In genomic region chr12:53219116-53219955, GRCh38 we compare ENCODE assay signal across 8 cellular contexts. TPM values are rescaled to one million over a fixed set of nuclear protein-coding genes. Genes with fewer than 3 reads are reported as not detected.
DNase-seq lines count a peak whose midpoint lies in the region; ATAC-seq, FAIRE-seq and TF ChIP-seq lines count a peak whose summit lies in the region.

No MANE protein-coding gene starts in this region.

- TSS peak; percentile 43 for BruUV-seq in HCT116 (replicated peaks; lab: Mats Ljungman, UMichigan)

- peak overlapping the region; percentile 90 for H3K27ac Mint-ChIP-seq in T-helper 2 cell treated with Interferon-gamma antibody and Interleukin-4, amounts not matched to agents 5 μg/mL and 100 μg/mL, for 36 hours

- POLR2A ChIA-PET in HCT116 (lab: Charles Lee): interaction anchor here (0.6 to 2.5 kb wide), 5 partner anchors 11 to 146 kb away, joined by 3 to 7 read pairs (median 3); no protein-coding TSS in a partner anchor

- peaks cover 0 to 2% of the 10 kb centered on the region in 2 experiments; a peak in 1 of 4 replicates for H3K36me3 ChIP-seq in HCT116 (ENCODE audit: control insufficient read depth in 1 of 2, insufficient read depth in 2 of 2, low read length in 2 of 2)
- H3K36me3 ChIP-seq in bronchial epithelial cell (ENCODE audit: control insufficient read depth, insufficient read depth, low read length): peaks cover 27% of the 10 kb centered on the region
- H3K36me3 ChIP-seq in lower lobe of right lung: peaks cover 12% of the 10 kb centered on the region

- intact Hi-C loops in HCT116 (cut with micrococcal nuclease) (loop anchor here (1.0 kb wide), 1 partner anchor 49 kb away; the partner anchor contains the start of gene ESPL1), lower lobe of right lung (cut with DNase I) (no loop called here)

- ATAC-seq in HCT116 (no peak), lower lobe of right lung (no peak), GM19452 (IDR thresholded peaks at IDR 0.05; ENCODE audit: unreplicated experiment) (no peak)

- H3K4me1 ChIP-seq in HCT116 (ENCODE audit: control insufficient read depth in 1 of 2, insufficient read depth in 2 of 2, low read length in 2 of 2) (peaks cover 44 to 72% of the 10 kb centered on the region in 2 experiments), lower lobe of right lung (peaks cover 78% of the 10 kb centered on the region)

- H3K27me3 ChIP-seq in HCT116 (ENCODE audit: insufficient read depth, low read length): no peaks in the 10 kb centered on the region
- H3K27me3 ChIP-seq in bronchial epithelial cell (ENCODE audit: control insufficient read depth, insufficient read depth, low read length): no peaks in the 10 kb centered on the region
- H3K27me3 ChIP-seq in lower lobe of right lung (ENCODE audit: low read depth): no peaks in the 10 kb centered on the region

- no peak for TF ChIP-seq POLR2A in HCT116 (IDR thresholded peaks at IDR 0.05; ENCODE audit: borderline replicate concordance, extremely low read depth, insufficient read depth, insufficient read length)

- H3K4me1 Mint-ChIP-seq in T-helper 2 cell treated with Interferon-gamma antibody and Interleukin-4, amounts not matched to agents 5 μg/mL and 100 μg/mL, for 36 hours (ENCODE audit: low read depth): peaks cover 66% of the 10 kb centered on the region

- H3K9me3 Mint-ChIP-seq in T-helper 2 cell treated with Interferon-gamma antibody and Interleukin-4, amounts not matched to agents 5 μg/mL and 100 μg/mL, for 36 hours: no peaks in the 10 kb centered on the region

- H3K9ac ChIP-seq in HCT116 (ENCODE audit: low read length): peak overlapping the region; percentile 93

- H3K9me3 ChIP-seq in HCT116 (ENCODE audit: control insufficient read depth in 1 of 2, insufficient read depth in 1 of 2, low read depth in 1 of 2, low read length in 2 of 2) (no peaks in the 10 kb centered on the region), lower lobe of right lung (no peaks in the 10 kb centered on the region)

- H3K27me3 Mint-ChIP-seq in T-helper 2 cell treated with Interferon-gamma antibody and Interleukin-4, amounts not matched to agents 5 μg/mL and 100 μg/mL, for 36 hours (ENCODE audit: low read depth): no peaks in the 10 kb centered on the region

- peak overlapping the region; percentile 100 for H3K4me2 ChIP-seq in HCT116 (ENCODE audit: low read length)

- TF ChIP-seq CTCF in AG09309 (IDR thresholded peaks at IDR 0.05; ENCODE audit: control insufficient read depth, insufficient read depth, low read depth, low read length, missing control alignments) (no peak), HCT116 (IDR thresholded peaks at IDR 0.05 in 2 of 3, conservative IDR thresholded peaks at IDR 0.05 in 1 of 3; ENCODE audit: borderline replicate concordance in 1 of 3, insufficient read depth in 1 of 3, low read depth in 2 of 3, low read length in 2 of 3) (no peak), bronchial epithelial cell (IDR thresholded peaks at IDR 0.05; ENCODE audit: insufficient read depth, low read length, severe bottlenecking) (no peak), lower lobe of right lung (IDR thresholded peaks at IDR 0.05) (no peak)

- H4K20me1 ChIP-seq in HCT116 (ENCODE audit: insufficient read depth): no peaks in the 10 kb centered on the region

- DNase-seq in AG09309 (ENCODE audit: low read depth) (no peak), HCT116 (ENCODE audit: low read depth, low spot score) (no peak), bronchial epithelial cell (ENCODE audit: low read depth) (no peak), lower lobe of right lung (peak; percentile 60), NCI-H1436 treated with DMSO at 0.1 percent for 48 hours (lab: John Stamatoyannopoulos, UW) (no peak)
- peak; percentile 83 for DNase-seq in T-helper 2 cell treated with Interferon-gamma antibody and Interleukin-4, amounts not matched to agents 5 μg/mL and 100 μg/mL, for 36 hours (ENCODE audit: low spot score)
- peak; percentile 67 to 77 for DNase-seq in stimulated activated CD8-positive, alpha-beta memory T cell treated with anti-CD3 and anti-CD28 coated beads, Interleukin-2, amount 100 ng/mL, for 48 hours (ENCODE audit: low read depth in 2 of 2)

- peaks cover 40% of the 10 kb centered on the region for H3K79me2 ChIP-seq in HCT116 (ENCODE audit: insufficient read depth, low read length)

- FAIRE-seq in bronchial epithelial cell (lab: Jason Lieb, UNC): no peak

- TF ChIP-seq RAD21 in HCT116 (IDR thresholded peaks at IDR 0.05; ENCODE audit: low read depth): no peak

- H3K36me3 Mint-ChIP-seq in T-helper 2 cell treated with Interferon-gamma antibody and Interleukin-4, amounts not matched to agents 5 μg/mL and 100 μg/mL, for 36 hours (ENCODE audit: low read depth): peaks cover 28% of the 10 kb centered on the region

- H2AFZ ChIP-seq in HCT116 (ENCODE audit: low read depth, low read length, poor library complexity, severe bottlenecking): no peak overlapping the region

- H3K9me2 ChIP-seq in HCT116 (ENCODE audit: insufficient read depth): no peaks in the 10 kb centered on the region

- peak overlapping the region; percentile 97 for H3K4me3 Mint-ChIP-seq in T-helper 2 cell treated with Interferon-gamma antibody and Interleukin-4, amounts not matched to agents 5 μg/mL and 100 μg/mL, for 36 hours

- H3K27ac ChIP-seq in HCT116 (ENCODE audit: low read depth, low read length) (peak overlapping the region; percentile 99), lower lobe of right lung (peak overlapping the region; percentile 95)

- H3K4me3 ChIP-seq in AG09309 (ENCODE audit: control insufficient read depth, low read depth, low read length) (peak overlapping the region; percentile 83), HCT116 (replicated peaks in 1 of 2; ENCODE audit: low read depth in 1 of 2, low read length in 2 of 2) (peak overlapping the region; percentile 72 to 88), bronchial epithelial cell (ENCODE audit: low read depth, low read length) (peak overlapping the region; percentile 50), lower lobe of right lung (peak overlapping the region; percentile 77)

- RAD21 ChIA-PET in HCT116 (lab: Charles Lee; ENCODE audit: low non-redundant PET in 1 of 2, low total read pairs in 2 of 2, uncharacterized antibody in 2 of 2, unreplicated experiment in 2 of 2): interaction anchor here (0.6 to 1.1 kb wide), 2 partner anchors 102 to 1072 kb away, joined by 3 read pairs; partner anchors contain the start of gene AAAS (in 1 of the 2)

- CTCF ChIA-PET in HCT116 (lab: Charles Lee): interaction anchor here (1.4 to 2.5 kb wide), 5 partner anchors 32 to 154 kb away, joined by 3 to 12 read pairs (median 5); partner anchors contain the start of genes AAAS and PFDN5

TF ChIP-seq in HCT116, 20 proteins besides CTCF, POLR2A, EP300 and RAD21:
- TF ChIP-seq REST (IDR thresholded peaks at IDR 0.05; ENCODE audit: low read depth) (no peak), ZFX (IDR thresholded peaks at IDR 0.05) (peak; percentile 40; the same call in 1 of the 2 replicates)
TF ChIP-seq in HCT116: peak in this region for 1.

RNA-seq across cellular contexts. Expression of gene ITGB7, which starts 12.3 kb away (rescaled TPM):
- total RNA-seq in HCT116 (2021; ENCODE audit: unreplicated experiment): 1.9 TPM
- 0.33 and 0.47 TPM in 2 replicates for polyA plus RNA-seq in HCT116 (2012)
- 8.4 and 15.7 TPM in 2 replicates for total RNA-seq in bronchial epithelial cell
- 9.7 TPM for total RNA-seq in lower lobe of right lung

RNA-seq across cellular contexts. Expression of gene RARG, which starts 12.7 kb away (rescaled TPM):
- total RNA-seq in HCT116 (2021; ENCODE audit: unreplicated experiment) (68.9 TPM), bronchial epithelial cell (24.7 and 74.6 TPM in 2 replicates), lower lobe of right lung (30.1 TPM)
- polyA plus RNA-seq in HCT116 (2012): 50.8 and 54.4 TPM in 2 replicates

RNA-seq across cellular contexts. Expression of gene CSAD, which starts 38.6 kb away (rescaled TPM):
- total RNA-seq in HCT116 (2021; ENCODE audit: unreplicated experiment) (20.3 TPM), bronchial epithelial cell (6.6 and 11.1 TPM in 2 replicates), lower lobe of right lung (39.2 TPM)
- 17.4 and 19.4 TPM in 2 replicates for polyA plus RNA-seq in HCT116 (2012)

RNA-seq across cellular contexts. Expression of gene ZNF740, which starts 38.8 kb away (rescaled TPM):
- total RNA-seq in HCT116 (2021; ENCODE audit: unreplicated experiment) (49.7 TPM), bronchial epithelial cell (15.2 and 16.6 TPM in 2 replicates), lower lobe of right lung (49.5 TPM)
- 11.8 and 13.2 TPM in 2 replicates for polyA plus RNA-seq in HCT116 (2012)

RNA-seq across cellular contexts. Expression of gene ESPL1, which starts 48.8 kb away (rescaled TPM):
- total RNA-seq in HCT116 (2021; ENCODE audit: unreplicated experiment): 50.3 TPM
- 33.9 and 36.7 TPM in 2 replicates for polyA plus RNA-seq in HCT116 (2012)
- 0.26 and 1.4 TPM in 2 replicates for total RNA-seq in bronchial epithelial cell
- total RNA-seq in lower lobe of right lung: 2.2 TPM

Comparison
In these comparisons a context has a peak if more than half of its experiments do, and no peak if none do; other contexts are left out.
1. DNase-seq: peak in T-helper 2 cell treated with Interferon-gamma antibody and Interleukin-4, amounts not matched to agents 5 μg/mL and 100 μg/mL, for 36 hours (single experiment), lower lobe of right lung (single experiment) and stimulated activated CD8-positive, alpha-beta memory T cell treated with anti-CD3 and anti-CD28 coated beads, Interleukin-2, amount 100 ng/mL, for 48 hours (2 of 2); none in AG09309 (single experiment), HCT116 (single experiment), bronchial epithelial cell (single experiment) and NCI-H1436 treated with DMSO at 0.1 percent for 48 hours (single experiment).
2. Peak in every context shown above with its lines, with median percentiles within 50 percentile points of each other: H3K4me3 ChIP-seq.